In genomic region chr7:12637819-12638592, GRCh38 we compare ENCODE assay signal across 8 cellular contexts. TPM values are rescaled to one million over a fixed set of nuclear protein-coding genes. Genes with fewer than 3 reads are reported as not detected.
DNase-seq lines count a peak whose midpoint lies in the region; ATAC-seq and TF ChIP-seq lines count a peak whose summit lies in the region.

No MANE protein-coding gene starts in this region.

- no peaks in the 10 kb centered on the region for H3K79me1 ChIP-seq in H9 (ENCODE audit: insufficient read depth, low read depth, low read length, poor library complexity, severe bottlenecking)

- no peaks in the 10 kb centered on the region for H3K27me3 Mint-ChIP-seq in activated naive CD4-positive, alpha-beta T cell treated with anti-CD3 and anti-CD28 coated beads, Interleukin-2, amount 50 U/mL, for 24 hours
- H3K27me3 Mint-ChIP-seq in H9 (ENCODE audit: low read depth) = no peaks in the 10 kb centered on the region

- H3K9me2 ChIP-seq in PC-9 (ENCODE audit: insufficient read depth) = no peaks in the 10 kb centered on the region

- no peak overlapping the region for H2AK5ac ChIP-seq in H9 (ENCODE audit: insufficient read length, low read length)

- H3K14ac ChIP-seq in H9 (ENCODE audit: insufficient read depth, low read length) = no peak overlapping the region

- H3T11ph ChIP-seq in H9 (ENCODE audit: low read length) = no peak overlapping the region

- H3F3A ChIP-seq in PC-9 (ENCODE audit: insufficient read depth, low read depth) = no peaks in the 10 kb centered on the region

- no peak overlapping the region for H3K4ac ChIP-seq in H9 (ENCODE audit: low read depth, low read length)

- H3K9me3 ChIP-seq in PC-9 (ENCODE audit: insufficient read depth, low read depth) = no peaks in the 10 kb centered on the region
- no peaks in the 10 kb centered on the region for H3K9me3 ChIP-seq in H9 (ENCODE audit: control insufficient read depth, low read depth, low read length)

- H4K5ac ChIP-seq in H9 (ENCODE audit: insufficient read length, low read depth, low read length) = no peak overlapping the region

- no peak overlapping the region for H3K4me3 ChIP-seq in PC-9

- no peaks in the 10 kb centered on the region for H3K23me2 ChIP-seq in H9 (ENCODE audit: insufficient read length, low read depth, low read length, poor library complexity, severe bottlenecking)

- H3K36me3 Mint-ChIP-seq in activated naive CD4-positive, alpha-beta T cell treated with anti-CD3 and anti-CD28 coated beads, Interleukin-2, amount 50 U/mL, for 24 hours = no peaks in the 10 kb centered on the region
- H3K36me3 Mint-ChIP-seq in H9 (ENCODE audit: insufficient read depth in 1 of 3, low read depth in 3 of 3) = no peaks in the 10 kb centered on the region

- H3K18ac ChIP-seq in H9 (ENCODE audit: insufficient read length, low read depth, low read length) = no peak overlapping the region

- no peak overlapping the region for H2BK20ac ChIP-seq in H9 (ENCODE audit: low read depth, low read length, poor library complexity, severe bottlenecking)

- H2AFZ ChIP-seq in PC-9 (peak overlapping the region; percentile 74), H9 (ENCODE audit: low read length) (no peak overlapping the region)

- TF ChIP-seq CTCF in PC-9 (conservative IDR thresholded peaks at IDR 0.05) (no peak), H9 (conservative IDR thresholded peaks at IDR 0.05) (no peak)

- H3K4me1 Mint-ChIP-seq in activated naive CD4-positive, alpha-beta T cell treated with anti-CD3 and anti-CD28 coated beads, Interleukin-2, amount 50 U/mL, for 24 hours = peaks cover 28% of the 10 kb centered on the region
- H3K4me1 Mint-ChIP-seq in H9 = 0 out of 4 replicates have a peak, but pooled peaks cover 0 to 2% of the 10 kb centered on the region in 2 experiments

- no peak overlapping the region for H3K27ac Mint-ChIP-seq in activated naive CD4-positive, alpha-beta T cell treated with anti-CD3 and anti-CD28 coated beads, Interleukin-2, amount 50 U/mL, for 24 hours
- no peak overlapping the region for H3K27ac Mint-ChIP-seq in H9

- no peaks in the 10 kb centered on the region for H3K79me2 ChIP-seq in PC-9 (ENCODE audit: low read depth)
- no peaks in the 10 kb centered on the region for H3K79me2 ChIP-seq in H9 (ENCODE audit: insufficient read depth, low read length)

- H4K20me1 ChIP-seq in PC-9 (ENCODE audit: insufficient read depth) (no peaks in the 10 kb centered on the region), H9 (ENCODE audit: control insufficient read depth, insufficient read depth, insufficient read length) (no peaks in the 10 kb centered on the region)

- H4K91ac ChIP-seq in H9 (ENCODE audit: insufficient read length, low read depth, low read length) = no peak overlapping the region

- peak overlapping the region; percentile 26 for H3K4me3 Mint-ChIP-seq in activated naive CD4-positive, alpha-beta T cell treated with anti-CD3 and anti-CD28 coated beads, Interleukin-2, amount 50 U/mL, for 24 hours
- H3K4me3 Mint-ChIP-seq in H9 = no peak overlapping the region

- intact Hi-C loops in PC-9 (cut with micrococcal nuclease; ENCODE audit: unreplicated experiment) = loop anchor here (2.0 kb wide), 1 partner anchor 479 kb away; no protein-coding TSS in a partner anchor

- peak; percentile 43 for ATAC-seq in HG02938 (IDR thresholded peaks at IDR 0.05; ENCODE audit: unreplicated experiment)

- H3K27me3 ChIP-seq in PC-9 (ENCODE audit: insufficient read depth, low read depth) (no peaks in the 10 kb centered on the region), H9 (ENCODE audit: insufficient read depth, low read length) (no peaks in the 10 kb centered on the region; the same call in 1 of the 2 replicates)

- no peak overlapping the region for H2BK120ac ChIP-seq in H9 (ENCODE audit: low read depth, low read length, poor library complexity, severe bottlenecking)

- no peaks in the 10 kb centered on the region for H3K36me3 ChIP-seq in PC-9 (ENCODE audit: low read depth)

- no peak overlapping the region for H2BK15ac ChIP-seq in H9 (ENCODE audit: low read depth, low read length)

- H3K56ac ChIP-seq in H9 (ENCODE audit: insufficient read length, low read depth, low read length) = no peak overlapping the region

- H2BK5ac ChIP-seq in H9 (ENCODE audit: insufficient read length, low read length) = no peak overlapping the region

- CTCF ChIA-PET in PC-9 (lab: Charles Lee) = interaction anchor here (1.2 kb wide), 1 partner anchor 48 kb away, joined by 11 read pairs; no protein-coding TSS in a partner anchor

- no TSS peak for BruUV-seq in PC-9 (replicated peaks; lab: Mats Ljungman, UMichigan)

- no CpG with 5 or more reads among the region's 4 CpGs for WGBS in H9 (ENCODE audit: extremely low coverage, insufficient read length, low lambda C conversion rate)

- peak overlapping the region; percentile 47 for H3K4me2 ChIP-seq in PC-9
- H3K4me2 ChIP-seq in H9 (ENCODE audit: insufficient read depth, insufficient read length, low read length) = no peak overlapping the region

- no peaks in the 10 kb centered on the region for H3K9me3 Mint-ChIP-seq in activated naive CD4-positive, alpha-beta T cell treated with anti-CD3 and anti-CD28 coated beads, Interleukin-2, amount 50 U/mL, for 24 hours
- no peaks in the 10 kb centered on the region for H3K9me3 Mint-ChIP-seq in H9

- H3K4me1 ChIP-seq in PC-9 (replicated peaks; ENCODE audit: insufficient read depth) (no peaks in the 10 kb centered on the region), H9 (ENCODE audit: insufficient read depth, low read length) (no peaks in the 10 kb centered on the region)

- no peak overlapping the region for H2BK12ac ChIP-seq in H9 (ENCODE audit: insufficient read length, low read depth, low read length)

- no peak overlapping the region for H3K9ac ChIP-seq in H9 (ENCODE audit: extremely low read depth, insufficient read length, low read length)

- no peak overlapping the region for H4K8ac ChIP-seq in H9 (replicated peaks; ENCODE audit: insufficient read length, low read depth, low read length)

- in situ Hi-C loops in ACHN (cut with HindIII; ENCODE audit: low pct_ligation_motif_present, low pct_unique_long_range_greater_than_20kb, low sequenced_read_pairs) = no loop called here

- POLR2A ChIA-PET in PC-9 (lab: Charles Lee; ENCODE audit: unreplicated experiment) = no interaction called here

- DNase-seq in activated naive CD4-positive, alpha-beta T cell treated with anti-CD3 and anti-CD28 coated beads, Interleukin-2, amount 50 U/mL, for 16 hours = no peak
- no peak for DNase-seq in PC-9
- DNase-seq in left kidney (ENCODE audit: low read depth, low spot score) = peak; percentile 24
- DNase-seq in mesenteric fat pad (ENCODE audit: low spot score) = no peak
- DNase-seq in H9 = no peak
- DNase-seq in ACHN = no peak

- H3K23ac ChIP-seq in H9 (ENCODE audit: insufficient read length, low read depth, low read length) = no peak overlapping the region

- no peak overlapping the region for H3K27ac ChIP-seq in PC-9
- H3K27ac ChIP-seq in H9 (ENCODE audit: insufficient read length, low read depth, low read length) = no peak overlapping the region

RNA-seq across cellular contexts. Expression of gene ARL4A, which starts 49.4 kb away (rescaled TPM):
- total RNA-seq in PC-9 (2021) (17.9 and 18.0 TPM in 2 replicates), mesenteric fat pad (34.9 TPM), H9 (2021) (36.3 and 39.4 TPM in 2 replicates)
